In genomic region chr11:112280268-112281126, GRCh38 we compare ENCODE assay signal across 8 cellular contexts. TPM values are rescaled to one million over a fixed set of nuclear protein-coding genes. Genes with fewer than 3 reads are reported as not detected.
DNase-seq lines count a peak whose midpoint lies in the region; ATAC-seq and TF ChIP-seq lines count a peak whose summit lies in the region.

No MANE protein-coding gene starts in this region.

- H3K4me3 ChIP-seq in kidney epithelial cell (ENCODE audit: low read depth, low read length), result peak overlapping the region; percentile 35

- DNase-seq in NOMO-1 (lab: John Stamatoyannopoulos, UW; ENCODE audit: unreplicated experiment in 2 of 2), result peak; percentile 38 to 75
- DNase-seq in NOMO-1 treated with dmso at 0.1 percent for 144 hours (lab: John Stamatoyannopoulos, UW; ENCODE audit: unreplicated experiment), result no peak
- peak; percentile 73 for DNase-seq in NCI-H2227 treated with DMSO at 0.1 percent for 48 hours (lab: John Stamatoyannopoulos, UW)
- DNase-seq in activated CD4-positive, CD25-positive, alpha-beta regulatory T cell treated with anti-CD3 and anti-CD28 coated beads, Interleukin-2, amount 50 U/mL, for 16 hours (ENCODE audit: low read depth, low spot score), result peak; percentile 50
- peak; percentile 87 for DNase-seq in cerebellar cortex (ENCODE audit: low spot score)
- peak; percentile 34 for DNase-seq in kidney epithelial cell (ENCODE audit: low read depth)
- DNase-seq in stimulated activated CD4-positive, alpha-beta T cell treated with anti-CD3 and anti-CD28 coated beads, Interleukin-1b, Interleukin-23, amount 100 ng/mL, for 24 hours (ENCODE audit: low read depth in 4 of 4, low spot score in 1 of 4), result peak; percentile 30 to 45 (median 44)

- peak; percentile 86 for ATAC-seq in HG03066 (IDR thresholded peaks at IDR 0.05; ENCODE audit: low read depth, unreplicated experiment)

- TF ChIP-seq CTCF in kidney epithelial cell (IDR thresholded peaks at IDR 0.05; ENCODE audit: insufficient read depth, low read length, poor library complexity, severe bottlenecking), result peak; percentile 70

- no peaks in the 10 kb centered on the region for H3K27me3 ChIP-seq in kidney epithelial cell (ENCODE audit: control insufficient read depth, insufficient read depth, low read length)

- no peaks in the 10 kb centered on the region for H3K36me3 ChIP-seq in kidney epithelial cell (ENCODE audit: control insufficient read depth, insufficient read depth, low read length)

RNA-seq across cellular contexts. Expression of gene PLET1, which starts 19.8 kb away (rescaled TPM):
- not detected in 2 replicates for total RNA-seq in kidney epithelial cell

RNA-seq across cellular contexts. Expression of gene PTS, which starts 54.3 kb away (rescaled TPM):
- total RNA-seq in kidney epithelial cell, result 24.1 and 34.2 TPM in 2 replicates
